21 cellular contexts compared by ENCODE assay signal in genomic region chr17:53996131-53996530, GRCh38.
DNase-seq lines count a peak whose midpoint lies in the region; ATAC-seq and TF ChIP-seq lines count a peak whose summit lies in the region.
"Had no signal": no experiment of that assay in that cellular context is flagged by ENCODE, and none has a peak within 500 bp of the region (broad histone marks: within the 10 kb centered on the region; RNA-seq: fewer than 3 reads in every experiment).

No MANE protein-coding gene starts in this region.

- H3K79me2 ChIP-seq in GM23248 (ENCODE audit: insufficient read depth), result no peaks in the 10 kb centered on the region

- DNase-seq in DMS 273 (lab: John Stamatoyannopoulos, UW; ENCODE audit: unreplicated experiment) (peak; percentile 23), DMS 273 treated with DMSO at 0.1 percent for 48 hours (lab: John Stamatoyannopoulos, UW) (no peak), GM23248 (peak; percentile 1), islet precursor cell (no peak)
- DNase-seq: 8988T; BE2C; C1 segment of cervical spinal cord; CD4-positive, alpha-beta memory T cell; CD4-positive, CD25-positive, alpha-beta regulatory T cell; CD8-positive, alpha-beta memory T cell; COR-L47; DMS153; DMS53; DMS79; DND-41; EL; GDM1 had no signal

- H3K9ac ChIP-seq in GM23248, result no peak overlapping the region
- H3K9ac ChIP-seq: BLaER1 had no signal

- H3K27ac ChIP-seq in 22Rv1, result 0 out of 2 replicates have a peak overlapping the region, but pooled peaks have one; percentile 22
- no peak overlapping the region for H3K27ac ChIP-seq in GM23248
- H3K27ac ChIP-seq: BLaER1 had no signal

- no peaks in the 10 kb centered on the region for H3K9me2 ChIP-seq in GM23248 (ENCODE audit: insufficient read depth)

- TF ChIP-seq CTCF in 22Rv1 (IDR thresholded peaks at IDR 0.05), result no peak

- in situ Hi-C loops in GM23248 (cut with MboI), result no loop called here

- H3F3A ChIP-seq in GM23248 (ENCODE audit: insufficient read depth), result no peaks in the 10 kb centered on the region

- no peak overlapping the region for H2AFZ ChIP-seq in GM23248

- no peak overlapping the region for H3K4me3 ChIP-seq in GM23248
- H3K4me3 ChIP-seq: BLaER1, GM12878 had no signal

- H3K27me3 ChIP-seq in GM23248 (replicated peaks; ENCODE audit: insufficient read depth), result no peaks in the 10 kb centered on the region
- H3K27me3 ChIP-seq: BLaER1 had no signal

- ATAC-seq in HG02840 (IDR thresholded peaks at IDR 0.05; ENCODE audit: low FRiP score, unreplicated experiment), result no peak
- ATAC-seq: GM12878 had no signal

- 11 to 24% methylated on average over 2 of the region's 2 CpGs for WGBS in GM23248 (ENCODE audit: low coverage in 1 of 2, low lambda C conversion rate in 2 of 2, missing lambda C conversion rate in 2 of 2), 2 experiments

- no peaks in the 10 kb centered on the region for H3K4me1 ChIP-seq in GM23248 (ENCODE audit: insufficient read depth)
- H3K4me1 ChIP-seq: BE2C, BLaER1 had no signal

- no peak overlapping the region for H3K4me2 ChIP-seq in GM23248 (ENCODE audit: unreplicated experiment)
- H3K4me2 ChIP-seq: BLaER1 had no signal

- H3K9me3 ChIP-seq in GM23248 (ENCODE audit: low read depth), result no peaks in the 10 kb centered on the region
- H3K9me3 ChIP-seq: BE2C, BLaER1 had no signal

- no peaks in the 10 kb centered on the region for H4K20me1 ChIP-seq in GM23248 (ENCODE audit: insufficient read depth)
- H4K20me1 ChIP-seq: BLaER1 had no signal

- no peaks in the 10 kb centered on the region for H3K36me3 ChIP-seq in GM23248 (ENCODE audit: low read depth)
- H3K36me3 ChIP-seq: BE2C, BLaER1 had no signal

Comparison
In these comparisons a context has a peak if more than half of its experiments do, and no peak if none do; other contexts are left out.
1. DNase-seq: peak in DMS 273 (single experiment) and GM23248 (single experiment); none in DMS 273 treated with DMSO at 0.1 percent for 48 hours (single experiment) and islet precursor cell (single experiment).